In genomic region chr10:7551289-7551688, GRCh38 we compare ENCODE assay signal across 21 cellular contexts.
DNase-seq lines count a peak whose midpoint lies in the region; ATAC-seq and TF ChIP-seq lines count a peak whose summit lies in the region.
"Had no signal": no experiment of that assay in that cellular context is flagged by ENCODE, and none has a peak within 500 bp of the region (broad histone marks: within the 10 kb centered on the region; RNA-seq: fewer than 3 reads in every experiment).

No MANE protein-coding gene starts in this region.

- TF ChIP-seq CTCF in WTC11 (IDR thresholded peaks at IDR 0.05) (no peak), natural killer cell (IDR thresholded peaks at IDR 0.05) (no peak)

- H3K27me3 Mint-ChIP-seq in WTC11 (ENCODE audit: low read depth) (no peaks in the 10 kb centered on the region; the same call in 1 of the 2 replicates), natural killer cell (ENCODE audit: low read depth in 2 of 2) (peaks cover 3 to 8% of the 10 kb centered on the region in 2 donors)

- POLR2A ChIA-PET in WTC11 (lab: Charles Lee), result no interaction called here

- no peak overlapping the region for H3K4me3 Mint-ChIP-seq in WTC11
- no peak overlapping the region for H3K4me3 Mint-ChIP-seq in natural killer cell
- H3K4me3 Mint-ChIP-seq: CD4-positive, alpha-beta memory T cell; HFFc6 had no signal

- H3K27ac Mint-ChIP-seq in WTC11 (no peak overlapping the region), natural killer cell (no peak overlapping the region)
- H3K27ac Mint-ChIP-seq: CD4-positive, alpha-beta memory T cell; HFFc6 had no signal

- peaks cover 11% of the 10 kb centered on the region for H3K4me1 Mint-ChIP-seq in WTC11
- no peaks in the 10 kb centered on the region for H3K4me1 Mint-ChIP-seq in natural killer cell
- H3K4me1 Mint-ChIP-seq: CD4-positive, alpha-beta memory T cell had no signal

- peak; percentile 14; the same call in 1 of the 2 replicates for ATAC-seq in WTC11
- ATAC-seq in natural killer cell, result no peak
- ATAC-seq: A549, GM12878 had no signal

- peak; percentile 28 for DNase-seq in Ammon's horn (ENCODE audit: low spot score)
- no peak for DNase-seq in WTC11 (ENCODE audit: low spot score)
- DNase-seq in retina, result peak; percentile 63
- no peak for DNase-seq in natural killer cell
- DNase-seq in DMS79 (lab: John Stamatoyannopoulos, UW), result no peak
- DNase-seq in stimulated activated naive CD4-positive, alpha-beta T cell treated with Interleukin-2 at 50 U/mL for 16 hours (lab: John Stamatoyannopoulos, UW), result no peak
- no peak for DNase-seq in dermis blood vessel endothelial cell
- DNase-seq: CD4-positive, alpha-beta memory T cell; DMS153; HFFc6; MV-4-11; NCI-H187; NCI-H2107; NCI-H510A treated with DMSO at 0.1 percent for 48 hours; NCI-H82 had no signal

- H3K27ac ChIP-seq in layer of hippocampus (ENCODE audit: low read depth, low read length), result peak overlapping the region; percentile 46
- H3K27ac ChIP-seq: A549, BLaER1, KMS-11 had no signal

- H3K27me3 ChIP-seq in layer of hippocampus (ENCODE audit: control insufficient read depth, insufficient read depth, low read length), result no peaks in the 10 kb centered on the region
- H3K27me3 ChIP-seq: BLaER1, SJSA1 had no signal

- H3K9me3 Mint-ChIP-seq in WTC11 (no peaks in the 10 kb centered on the region), natural killer cell (no peaks in the 10 kb centered on the region)

- H3K36me3 Mint-ChIP-seq in WTC11 (no peaks in the 10 kb centered on the region), natural killer cell (no peaks in the 10 kb centered on the region)
- H3K36me3 Mint-ChIP-seq: CD4-positive, alpha-beta memory T cell had no signal

- CTCF ChIA-PET in WTC11 (lab: Charles Lee), result interaction anchor here (1.0 kb wide), 3 partner anchors 10 to 28 kb away, joined by 3 to 8 read pairs (median 8); no protein-coding TSS in a partner anchor

- intact Hi-C loops in natural killer cell (cut with micrococcal nuclease), result no loop called here

TF ChIP-seq in WTC11, 78 proteins besides CTCF, POLR2A, EP300 and RAD21 (continues in another document):
- TF ChIP-seq AFF4 (CRISPR knock-in tag; IDR thresholded peaks at IDR 0.05; ENCODE audit: borderline replicate concordance) (no peak), MXD4 (CRISPR knock-in tag; IDR thresholded peaks at IDR 0.05; ENCODE audit: borderline replicate concordance) (no peak), PREB (CRISPR knock-in tag; IDR thresholded peaks at IDR 0.05; ENCODE audit: borderline replicate concordance) (no peak), FOXP1 (CRISPR knock-in tag; IDR thresholded peaks at IDR 0.05; ENCODE audit: borderline replicate concordance) (no peak), ZSCAN18 (CRISPR knock-in tag; IDR thresholded peaks at IDR 0.05) (no peak), GRHL2 (CRISPR knock-in tag; IDR thresholded peaks at IDR 0.05; ENCODE audit: insufficient replicate concordance, severe bottlenecking) (no peak), ZNF263 (CRISPR knock-in tag; IDR thresholded peaks at IDR 0.05; ENCODE audit: low read depth) (no peak), SOX15 (CRISPR knock-in tag; IDR thresholded peaks at IDR 0.05) (no peak), ZNF317 (CRISPR knock-in tag; IDR thresholded peaks at IDR 0.05; ENCODE audit: borderline replicate concordance, low read depth) (no peak), ZNF232 (CRISPR knock-in tag; IDR thresholded peaks at IDR 0.05) (no peak), ZNF396 (CRISPR knock-in tag; IDR thresholded peaks at IDR 0.05; ENCODE audit: borderline replicate concordance) (no peak)
- TF ChIP-seq, protein P1, sequence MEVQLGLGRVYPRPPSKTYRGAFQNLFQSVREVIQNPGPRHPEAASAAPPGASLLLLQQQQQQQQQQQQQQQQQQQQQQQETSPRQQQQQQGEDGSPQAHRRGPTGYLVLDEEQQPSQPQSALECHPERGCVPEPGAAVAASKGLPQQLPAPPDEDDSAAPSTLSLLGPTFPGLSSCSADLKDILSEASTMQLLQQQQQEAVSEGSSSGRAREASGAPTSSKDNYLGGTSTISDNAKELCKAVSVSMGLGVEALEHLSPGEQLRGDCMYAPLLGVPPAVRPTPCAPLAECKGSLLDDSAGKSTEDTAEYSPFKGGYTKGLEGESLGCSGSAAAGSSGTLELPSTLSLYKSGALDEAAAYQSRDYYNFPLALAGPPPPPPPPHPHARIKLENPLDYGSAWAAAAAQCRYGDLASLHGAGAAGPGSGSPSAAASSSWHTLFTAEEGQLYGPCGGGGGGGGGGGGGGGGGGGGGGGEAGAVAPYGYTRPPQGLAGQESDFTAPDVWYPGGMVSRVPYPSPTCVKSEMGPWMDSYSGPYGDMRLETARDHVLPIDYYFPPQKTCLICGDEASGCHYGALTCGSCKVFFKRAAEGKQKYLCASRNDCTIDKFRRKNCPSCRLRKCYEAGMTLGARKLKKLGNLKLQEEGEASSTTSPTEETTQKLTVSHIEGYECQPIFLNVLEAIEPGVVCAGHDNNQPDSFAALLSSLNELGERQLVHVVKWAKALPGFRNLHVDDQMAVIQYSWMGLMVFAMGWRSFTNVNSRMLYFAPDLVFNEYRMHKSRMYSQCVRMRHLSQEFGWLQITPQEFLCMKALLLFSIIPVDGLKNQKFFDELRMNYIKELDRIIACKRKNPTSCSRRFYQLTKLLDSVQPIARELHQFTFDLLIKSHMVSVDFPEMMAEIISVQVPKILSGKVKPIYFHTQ (CRISPR knock-in tag; IDR thresholded peaks at IDR 0.05), result no peak
- TF ChIP-seq, protein P2, sequence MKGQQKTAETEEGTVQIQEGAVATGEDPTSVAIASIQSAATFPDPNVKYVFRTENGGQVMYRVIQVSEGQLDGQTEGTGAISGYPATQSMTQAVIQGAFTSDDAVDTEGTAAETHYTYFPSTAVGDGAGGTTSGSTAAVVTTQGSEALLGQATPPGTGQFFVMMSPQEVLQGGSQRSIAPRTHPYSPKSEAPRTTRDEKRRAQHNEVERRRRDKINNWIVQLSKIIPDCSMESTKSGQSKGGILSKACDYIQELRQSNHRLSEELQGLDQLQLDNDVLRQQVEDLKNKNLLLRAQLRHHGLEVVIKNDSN (CRISPR knock-in tag; IDR thresholded peaks at IDR 0.05), result no peak

Comparison
In these comparisons a context has a peak if more than half of its experiments do, and no peak if none do; other contexts are left out.
1. DNase-seq: peak in Ammon's horn (single experiment) and retina (single experiment); none in WTC11 (single experiment), natural killer cell (single experiment), DMS79 (single experiment), stimulated activated naive CD4-positive, alpha-beta T cell treated with Interleukin-2 at 50 U/mL for 16 hours (single experiment) and dermis blood vessel endothelial cell (single experiment).